ENCODE assay signal across 1 cellular context in genomic region chr6:111477481-111477938, GRCh38.
A peak's percentile ranks its signal among the peaks of the same experiment; 100 is the strongest.
TF ChIP-seq lines count a peak whose summit lies in the region.

No MANE protein-coding gene starts in this region.

TF ChIP-seq in K562, 482 proteins besides CTCF, POLR2A, EP300 and RAD21 (continued from another document and continues in another):
- TF ChIP-seq KLF6 (CRISPR knock-in tag; IDR thresholded peaks at IDR 0.05; ENCODE audit: borderline replicate concordance) (peak; percentile 27; the same call in 1 of the 2 replicates), BHLHE40 (IDR thresholded peaks at IDR 0.05; ENCODE audit: low read length) (no peak), SRSF7 (optimal IDR thresholded peaks at IDR 0.05; ENCODE audit: low read depth, low read length) (no peak), ZNF282 (CRISPR knock-in tag; IDR thresholded peaks at IDR 0.05) (no peak), EGR1 (conservative IDR thresholded peaks at IDR 0.05) (no peak), EZH2 (IDR thresholded peaks at IDR 0.05; ENCODE audit: borderline replicate concordance, low read depth, low read length) (no peak), CEBPB (tag; IDR thresholded peaks at IDR 0.05) (peak; percentile 26; the same call in 1 of the 2 replicates), U2AF2 (optimal IDR thresholded peaks at IDR 0.05; ENCODE audit: low read depth, low read length) (no peak), HOXB6 (CRISPR knock-in tag; IDR thresholded peaks at IDR 0.05; ENCODE audit: borderline replicate concordance) (no peak), E2F8 (IDR thresholded peaks at IDR 0.05; ENCODE audit: low read depth, partially characterized antibody) (no peak), RBM15 (IDR thresholded peaks at IDR 0.05; ENCODE audit: insufficient read depth, low read length) (no peak), STAT5A (IDR thresholded peaks at IDR 0.05; ENCODE audit: borderline replicate concordance, low read length) (no peak), TCF7 (IDR thresholded peaks at IDR 0.05; ENCODE audit: borderline replicate concordance) (no peak), HMG20B (CRISPR knock-in tag; IDR thresholded peaks at IDR 0.05) (no peak), ZNF707 (CRISPR knock-in tag; conservative IDR thresholded peaks at IDR 0.05) (no peak), CLOCK (CRISPR knock-in tag; IDR thresholded peaks at IDR 0.05; ENCODE audit: borderline replicate concordance) (no peak), PKNOX1 (IDR thresholded peaks at IDR 0.05) (no peak), MEF2D (tag; conservative IDR thresholded peaks at IDR 0.05; ENCODE audit: low read depth) (0 out of 2 replicates have a peak, but pooled peaks have one; percentile 17), ZNF740 (CRISPR knock-in tag; IDR thresholded peaks at IDR 0.05) (no peak), ZNF740 (tag; IDR thresholded peaks at IDR 0.05) (no peak), ZNF143 (CRISPR knock-in tag; IDR thresholded peaks at IDR 0.05) (no peak), ELF1 (tag; IDR thresholded peaks at IDR 0.05) (no peak), POLR2H (tag; IDR thresholded peaks at IDR 0.05; ENCODE audit: low read depth) (no peak), TAF15 (IDR thresholded peaks at IDR 0.05; ENCODE audit: low read depth, low read length) (no peak), ZNF639 (CRISPR knock-in tag; conservative IDR thresholded peaks at IDR 0.05 in 1 of 2, IDR thresholded peaks at IDR 0.05 in 1 of 2) (no peak), TAF9B (IDR thresholded peaks at IDR 0.05; ENCODE audit: partially characterized antibody) (peak; percentile 16), ZNF398 (CRISPR knock-in tag; IDR thresholded peaks at IDR 0.05) (no peak), AFF1 (IDR thresholded peaks at IDR 0.05; ENCODE audit: low read depth in 1 of 2, partially characterized antibody in 2 of 2) (no peak), ELK1 (CRISPR knock-in tag; IDR thresholded peaks at IDR 0.05) (no peak), SIX5 (IDR thresholded peaks at IDR 0.05; ENCODE audit: borderline replicate concordance in 1 of 2, insufficient read depth in 1 of 2, low read depth in 1 of 2, low read length in 2 of 2) (no peak), KLF16 (IDR thresholded peaks at IDR 0.05) (no peak), XRCC4 (IDR thresholded peaks at IDR 0.05; ENCODE audit: extremely low read depth, insufficient read depth, insufficient read length) (no peak), GATAD2A (IDR thresholded peaks at IDR 0.05) (no peak), ETV5 (CRISPR knock-in tag; IDR thresholded peaks at IDR 0.05; ENCODE audit: low read depth) (no peak), ZNF644 (tag; IDR thresholded peaks at IDR 0.05; ENCODE audit: low read depth) (0 out of 2 replicates have a peak, but pooled peaks have one; percentile 29), ELF2 (CRISPR knock-in tag; IDR thresholded peaks at IDR 0.05) (no peak; the same call in 1 of the 2 replicates), FOSL1 (tag; conservative IDR thresholded peaks at IDR 0.05) (no peak), JUNB (CRISPR knock-in tag; conservative IDR thresholded peaks at IDR 0.05) (no peak), BRD4 (IDR thresholded peaks at IDR 0.05) (no peak), ZNF232 (CRISPR knock-in tag; IDR thresholded peaks at IDR 0.05) (no peak), PRPF4 (IDR thresholded peaks at IDR 0.05; ENCODE audit: insufficient read depth, low read depth, low read length, poor library complexity, severe bottlenecking) (no peak), NR0B1 (IDR thresholded peaks at IDR 0.05; ENCODE audit: partially characterized antibody) (no peak), EP400 (IDR thresholded peaks at IDR 0.05) (peak; percentile 51), SREBF2 (CRISPR knock-in tag; IDR thresholded peaks at IDR 0.05) (no peak), ZNF511 (CRISPR knock-in tag; IDR thresholded peaks at IDR 0.05) (no peak)
